In genomic region chr9:122929803-122930354, GRCh38 we compare ENCODE assay signal across 15 cellular contexts. TPM values are rescaled to one million over a fixed set of nuclear protein-coding genes. Genes with fewer than 3 reads are reported as not detected.
DNase-seq lines count a peak whose midpoint lies in the region; ATAC-seq and TF ChIP-seq lines count a peak whose summit lies in the region.
"Had no signal": no experiment of that assay in that cellular context is flagged by ENCODE, and none has a peak within 500 bp of the region (broad histone marks: within the 10 kb centered on the region; RNA-seq: fewer than 3 reads in every experiment).

No MANE protein-coding gene starts in this region.

- H3K4me1 ChIP-seq in DND-41 (ENCODE audit: insufficient read depth, low read length) = peaks cover 31% of the 10 kb centered on the region
- H3K4me1 ChIP-seq in KMS-11 (ENCODE audit: low read depth, poor library complexity, severe bottlenecking) = peaks cover 22% of the 10 kb centered on the region

- H3K9ac ChIP-seq in DND-41 (ENCODE audit: low read depth, low read length) (no peak overlapping the region), KMS-11 (no peak overlapping the region), neural cell (ENCODE audit: low read length) (peak overlapping the region; percentile 95)

- H3K9me3 ChIP-seq in DND-41 (ENCODE audit: insufficient read depth, low read length, severe bottlenecking) = no peaks in the 10 kb centered on the region
- H3K9me3 ChIP-seq in neural cell (ENCODE audit: low read length) = no peaks in the 10 kb centered on the region
- H3K9me3 ChIP-seq: testis had no signal

- no peak for TF ChIP-seq EP300 in neural cell (conservative IDR thresholded peaks at IDR 0.05; ENCODE audit: poor library complexity, severe bottlenecking)

- DNase-seq in DND-41 (no peak), coronary artery (ENCODE audit: low spot score) (no peak), NCI-H82 treated with DMSO at 0.1 percent for 48 hours (lab: John Stamatoyannopoulos, UW; ENCODE audit: unreplicated experiment) (no peak), HT-29 (ENCODE audit: low spot score) (no peak), T-helper 1 cell (no peak)
- no peak for DNase-seq in stimulated activated CD4-positive, alpha-beta T cell treated with anti-CD3 and anti-CD28 coated beads, Interleukin-2, amount 100 ng/mL, for 48 hours
- DNase-seq: activated CD4-positive, alpha-beta T cell treated with anti-CD3 and anti-CD28 coated beads, Interleukin-2, amount 10 ng/mL, durations not matched to agents 24 days and 14 days; C1 segment of cervical spinal cord; caudate nucleus; glutamatergic neuron; NCI-H2029 treated with DMSO at 0.1 percent for 48 hours; NCI-H748 treated with DMSO at 0.1 percent for 48 hours; testis had no signal

- H3K4me3 ChIP-seq in DND-41 (ENCODE audit: low read depth in 1 of 2, low read length in 2 of 2) (peak overlapping the region in 1 of 2 experiments; percentile 89; a peak in 1 of 4 replicates), KMS-11 (IDR thresholded peaks at IDR 0.05; ENCODE audit: insufficient read depth, low read depth, low read length) (no peak overlapping the region), coronary artery (peak overlapping the region; percentile 76), neural cell (ENCODE audit: low read length) (peak overlapping the region; percentile 96)

- no peak for TF ChIP-seq CTCF in DND-41 (IDR thresholded peaks at IDR 0.05; ENCODE audit: borderline replicate concordance, extremely low read depth, low read length, poor library complexity, severe bottlenecking)
- no peak for TF ChIP-seq CTCF in KMS-11 (conservative IDR thresholded peaks at IDR 0.05; ENCODE audit: low read depth, low read length)
- no peak for TF ChIP-seq CTCF in coronary artery (IDR thresholded peaks at IDR 0.05)
- no peak for TF ChIP-seq CTCF in neural cell (IDR thresholded peaks at IDR 0.05; ENCODE audit: poor library complexity, severe bottlenecking)

- H3K27ac ChIP-seq in DND-41 (ENCODE audit: low read length) = no peak overlapping the region
- H3K27ac ChIP-seq in KMS-11 = no peak overlapping the region
- H3K27ac ChIP-seq in coronary artery = no peak overlapping the region
- H3K27ac ChIP-seq in neural cell (ENCODE audit: low read length) = no peak overlapping the region

- no peaks in the 10 kb centered on the region for H3K27me3 ChIP-seq in DND-41 (ENCODE audit: insufficient read depth, low read length, poor library complexity)
- no peaks in the 10 kb centered on the region for H3K27me3 ChIP-seq in KMS-11 (ENCODE audit: insufficient read depth, low read depth)
- no peaks in the 10 kb centered on the region for H3K27me3 ChIP-seq in neural cell (ENCODE audit: insufficient read depth, low read depth, low read length)
- H3K27me3 ChIP-seq: testis had no signal

- H3K4me2 ChIP-seq in DND-41 (ENCODE audit: insufficient read depth, low read length) (peak overlapping the region; percentile 91), KMS-11 (peak overlapping the region; percentile 89), neural cell (ENCODE audit: low read length) (peak overlapping the region; percentile 97)

- H3K36me3 ChIP-seq in DND-41 (ENCODE audit: insufficient read depth, low read length) = no peaks in the 10 kb centered on the region; the same call in 1 of the 2 replicates
- no peaks in the 10 kb centered on the region for H3K36me3 ChIP-seq in KMS-11 (ENCODE audit: insufficient read depth)
- no peaks in the 10 kb centered on the region for H3K36me3 ChIP-seq in neural cell (ENCODE audit: insufficient read depth, low read length)

- H4K20me1 ChIP-seq in DND-41 (ENCODE audit: insufficient read depth, low read length) (no peaks in the 10 kb centered on the region), KMS-11 (ENCODE audit: insufficient read depth) (no peaks in the 10 kb centered on the region), neural cell (ENCODE audit: insufficient read depth) (no peaks in the 10 kb centered on the region)

- ATAC-seq in DND-41 (ENCODE audit: insufficient read depth, low read depth) = no peak

- TF ChIP-seq RAD21 in neural cell (conservative IDR thresholded peaks at IDR 0.05) = no peak

- no peaks in the 10 kb centered on the region for H3F3A ChIP-seq in neural cell (ENCODE audit: insufficient read depth, low read length, poor library complexity, severe bottlenecking)

- H3K79me2 ChIP-seq in DND-41 (ENCODE audit: insufficient read depth, low read length) = peaks cover 75% of the 10 kb centered on the region
- peaks cover 29% of the 10 kb centered on the region for H3K79me2 ChIP-seq in KMS-11 (ENCODE audit: insufficient read depth, low read depth)
- peaks cover 63% of the 10 kb centered on the region for H3K79me2 ChIP-seq in neural cell (replicated peaks; ENCODE audit: insufficient read depth, low read length)

- H2AFZ ChIP-seq in DND-41 (ENCODE audit: low read depth, low read length) (no peak overlapping the region), KMS-11 (ENCODE audit: low read depth) (no peak overlapping the region), neural cell (ENCODE audit: low read depth, low read length) (no peak overlapping the region)

- H3K9me2 ChIP-seq in neural cell (ENCODE audit: insufficient read depth, low read length) = no peaks in the 10 kb centered on the region

TF ChIP-seq in neural cell, 6 proteins besides CTCF, POLR2A, EP300 and RAD21:
- TF ChIP-seq SMC3 (conservative IDR thresholded peaks at IDR 0.05; ENCODE audit: poor library complexity) = no peak
- TF ChIP-seq REST (IDR thresholded peaks at IDR 0.05; ENCODE audit: borderline replicate concordance) = no peak
- no peak for TF ChIP-seq TAF1 (IDR thresholded peaks at IDR 0.05; ENCODE audit: low read depth)
- no peak for TF ChIP-seq EZH2 (IDR thresholded peaks at IDR 0.05; ENCODE audit: borderline replicate concordance, insufficient read depth, low read length, poor library complexity, severe bottlenecking)
- TF ChIP-seq MXI1 (conservative IDR thresholded peaks at IDR 0.05; ENCODE audit: poor library complexity, severe bottlenecking) = no peak
- TF ChIP-seq POLR2AphosphoS5 (IDR thresholded peaks at IDR 0.05) = no peak

RNA-seq across cellular contexts. Expression of gene ZBTB26, which starts 1.4 kb away (rescaled TPM):
- 7.0 and 8.5 TPM in 2 replicates for polyA plus RNA-seq in neural cell
- polyA minus RNA-seq in neural cell = 14.1 and 21.5 TPM in 2 replicates
- total RNA-seq in HT-29 (2014; rRNA removed; shearing (Covaris generic)) = 2.6 and 2.8 TPM in 2 replicates

RNA-seq across cellular contexts. Expression of gene RABGAP1, which starts 10.9 kb away (rescaled TPM):
- 67.8 and 73.1 TPM in 2 replicates for polyA plus RNA-seq in neural cell
- polyA minus RNA-seq in neural cell = 163 and 169 TPM in 2 replicates
- 21.1 and 23.8 TPM in 2 replicates for total RNA-seq in HT-29 (2014; rRNA removed; shearing (Covaris generic))

RNA-seq across cellular contexts. Expression of gene ZBTB6, which starts 16.8 kb away (rescaled TPM):
- polyA plus RNA-seq in neural cell = 18.8 and 20.1 TPM in 2 replicates
- polyA minus RNA-seq in neural cell = 78.4 and 78.8 TPM in 2 replicates
- 3.3 and 3.4 TPM in 2 replicates for total RNA-seq in HT-29 (2014; rRNA removed; shearing (Covaris generic))

RNA-seq across cellular contexts. Expression of gene RC3H2, which starts 24.7 kb away (rescaled TPM):
- 34.8 and 35.3 TPM in 2 replicates for polyA plus RNA-seq in neural cell
- 152 and 172 TPM in 2 replicates for polyA minus RNA-seq in neural cell
- total RNA-seq in HT-29 (2014; rRNA removed; shearing (Covaris generic)) = 21.7 and 23.8 TPM in 2 replicates
